ENCODE assay signal across 18 cellular contexts in the genomic region with DNA sequence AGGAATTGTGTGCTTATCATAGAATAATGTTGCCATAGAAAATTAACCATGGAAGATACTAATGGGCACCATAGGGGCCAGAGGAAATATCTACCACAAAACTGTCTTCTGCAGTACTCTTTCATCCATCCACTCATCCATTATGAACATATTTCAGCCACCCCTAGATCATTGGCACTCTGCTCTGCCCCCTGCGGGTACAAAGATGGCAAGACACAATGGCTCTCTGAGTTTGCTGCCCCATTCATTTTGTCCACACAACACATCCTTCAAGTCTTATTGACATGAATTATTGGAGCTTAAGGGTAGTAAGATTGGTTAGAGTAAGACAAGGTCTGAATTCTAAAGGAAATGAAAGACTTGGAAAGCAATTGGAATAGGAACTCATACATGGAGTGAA.
DNase-seq lines count a peak whose midpoint lies in the region; ATAC-seq and TF ChIP-seq lines count a peak whose summit lies in the region.
"Had no signal": no experiment of that assay in that cellular context is flagged by ENCODE, and none has a peak within 500 bp of the region (broad histone marks: within the 10 kb centered on the region; RNA-seq: fewer than 3 reads in every experiment).

No MANE protein-coding gene starts in this region.

- H3K9ac ChIP-seq in OCI-LY1 (ENCODE audit: low read length), result no peak overlapping the region
- no peak overlapping the region for H3K9ac ChIP-seq in colonic mucosa (ENCODE audit: low read depth in 2 of 2, low read length in 2 of 2)
- H3K9ac ChIP-seq: BLaER1 treated with 17β-estradiol and CSF1 and Interleukin-3, amounts not matched to agents 10 nM and 100 nM had no signal

- no peaks in the 10 kb centered on the region for H4K20me1 ChIP-seq in OCI-LY1 (ENCODE audit: insufficient read depth, low read length)
- H4K20me1 ChIP-seq: BLaER1 treated with 17β-estradiol and CSF1 and Interleukin-3, amounts not matched to agents 10 nM and 100 nM had no signal

- H3K36me3 ChIP-seq in OCI-LY1 (ENCODE audit: insufficient read depth, low read length), result no peaks in the 10 kb centered on the region
- no peaks in the 10 kb centered on the region for H3K36me3 ChIP-seq in colonic mucosa
- H3K36me3 ChIP-seq in right atrium auricular region, result no peaks in the 10 kb centered on the region
- H3K36me3 ChIP-seq: BLaER1 treated with 17β-estradiol and CSF1 and Interleukin-3, amounts not matched to agents 10 nM and 100 nM; thyroid gland had no signal

- H3K4me3 ChIP-seq in OCI-LY1 (ENCODE audit: low read depth, low read length, poor library complexity, severe bottlenecking) (no peak overlapping the region), colonic mucosa (no peak overlapping the region), right atrium auricular region (no peak overlapping the region)
- H3K4me3 ChIP-seq: BLaER1 treated with 17β-estradiol and CSF1 and Interleukin-3, amounts not matched to agents 10 nM and 100 nM; thyroid gland had no signal

- H3K27ac ChIP-seq in C4-2B (no peak overlapping the region), OCI-LY1 (ENCODE audit: low read depth, low read length, poor library complexity, severe bottlenecking) (no peak overlapping the region), colonic mucosa (no peak overlapping the region), right atrium auricular region (no peak overlapping the region)
- H3K27ac ChIP-seq: BLaER1 treated with 17β-estradiol and CSF1 and Interleukin-3, amounts not matched to agents 10 nM and 100 nM; epithelial cell of prostate; thyroid gland had no signal

- no peak for DNase-seq in GM13977 (ENCODE audit: low spot score)
- peak; percentile 2 to 6 for DNase-seq in erythroblast (lab: John Stamatoyannopoulos, UW)
- no peak for DNase-seq in colonic mucosa
- DNase-seq in right atrium auricular region (ENCODE audit: low spot score), result no peak
- DNase-seq in NCI-H1436 treated with DMSO at 0.1 percent for 48 hours (lab: John Stamatoyannopoulos, UW), result no peak
- DNase-seq in omental fat pad (ENCODE audit: low spot score), result no peak
- DNase-seq: activated T-cell treated with anti-CD3 and anti-CD28 coated beads for 4 hours, IMR-90, left colon, naive B cell, NCI-H1694 treated with DMSO at 0.1 percent for 48 hours, NCI-H524, thyroid gland had no signal

- no peaks in the 10 kb centered on the region for H3K9me3 ChIP-seq in OCI-LY1 (ENCODE audit: low read length)
- no peaks in the 10 kb centered on the region for H3K9me3 ChIP-seq in colonic mucosa
- H3K9me3 ChIP-seq in right atrium auricular region, result no peaks in the 10 kb centered on the region
- H3K9me3 ChIP-seq: thyroid gland had no signal

- no peaks in the 10 kb centered on the region for H3K79me2 ChIP-seq in OCI-LY1 (ENCODE audit: insufficient read depth, low read length)

- H3K4me1 ChIP-seq in OCI-LY1 (ENCODE audit: insufficient read depth, low read length, severe bottlenecking) (no peaks in the 10 kb centered on the region), colonic mucosa (no peaks in the 10 kb centered on the region), right atrium auricular region (no peaks in the 10 kb centered on the region)
- H3K4me1 ChIP-seq: thyroid gland had no signal

- no peaks in the 10 kb centered on the region for H3K9me2 ChIP-seq in OCI-LY1 (ENCODE audit: low read depth, low read length)

- no peaks in the 10 kb centered on the region for H3F3A ChIP-seq in OCI-LY1 (ENCODE audit: insufficient read depth, low read length)

- H3K27me3 ChIP-seq in OCI-LY1 (ENCODE audit: insufficient read depth, low read length), result no peaks in the 10 kb centered on the region
- H3K27me3 ChIP-seq in colonic mucosa, result no peaks in the 10 kb centered on the region
- H3K27me3 ChIP-seq in right atrium auricular region, result no peaks in the 10 kb centered on the region
- H3K27me3 ChIP-seq: BLaER1 treated with 17β-estradiol and CSF1 and Interleukin-3, amounts not matched to agents 10 nM and 100 nM; thyroid gland had no signal

- no peak for TF ChIP-seq POLR2A in erythroblast (IDR thresholded peaks at IDR 0.05; ENCODE audit: low read length)

- in situ Hi-C loops in GM13977 (cut with MboI; ENCODE audit: low pct_unique_long_range_greater_than_20kb, low sequenced_read_pairs, unreplicated experiment), result no loop called here

- ATAC-seq in omental fat pad (ENCODE audit: low FRiP score), result no peak
- ATAC-seq: activated CD4-positive, CD25-positive, alpha-beta regulatory T cell treated with anti-CD3 and anti-CD28 coated beads, Interleukin-2, amount 50 U/mL, for 24 hours; left colon had no signal

- intact Hi-C loops in colonic mucosa (cut with DNase I), result no loop called here

- no peak overlapping the region for H2AFZ ChIP-seq in OCI-LY1 (ENCODE audit: low read length)

- peak; percentile 48 for TF ChIP-seq CTCF in C4-2B (conservative IDR thresholded peaks at IDR 0.05)
- TF ChIP-seq CTCF in GM13977 (IDR thresholded peaks at IDR 0.05; ENCODE audit: extremely low read depth, insufficient read depth, missing control alignments), result peak; percentile 17
- peak; percentile 54 for TF ChIP-seq CTCF in OCI-LY1 (IDR thresholded peaks at IDR 0.05; ENCODE audit: low read length)
- TF ChIP-seq CTCF in colonic mucosa (IDR thresholded peaks at IDR 0.05), result no peak
- no peak for TF ChIP-seq CTCF in right atrium auricular region (IDR thresholded peaks at IDR 0.05)
- no peak for TF ChIP-seq CTCF in omental fat pad (IDR thresholded peaks at IDR 0.05)

- no peak overlapping the region for H3K4me2 ChIP-seq in OCI-LY1 (ENCODE audit: low read length)
- H3K4me2 ChIP-seq: BLaER1 treated with 17β-estradiol and CSF1 and Interleukin-3, amounts not matched to agents 10 nM and 100 nM had no signal

Comparison
In these comparisons a context has a peak if more than half of its experiments do, and no peak if none do; other contexts are left out.
1. CTCF ChIP-seq: peak in C4-2B (single experiment), GM13977 (single experiment) and OCI-LY1 (single experiment); none in colonic mucosa (single experiment), right atrium auricular region (0 of 2) and omental fat pad (0 of 3).
2. DNase-seq: peak in erythroblast (2 of 2); none in GM13977 (single experiment), colonic mucosa (single experiment), right atrium auricular region (single experiment), NCI-H1436 treated with DMSO at 0.1 percent for 48 hours (single experiment) and omental fat pad (single experiment).